In the genomic region with DNA sequence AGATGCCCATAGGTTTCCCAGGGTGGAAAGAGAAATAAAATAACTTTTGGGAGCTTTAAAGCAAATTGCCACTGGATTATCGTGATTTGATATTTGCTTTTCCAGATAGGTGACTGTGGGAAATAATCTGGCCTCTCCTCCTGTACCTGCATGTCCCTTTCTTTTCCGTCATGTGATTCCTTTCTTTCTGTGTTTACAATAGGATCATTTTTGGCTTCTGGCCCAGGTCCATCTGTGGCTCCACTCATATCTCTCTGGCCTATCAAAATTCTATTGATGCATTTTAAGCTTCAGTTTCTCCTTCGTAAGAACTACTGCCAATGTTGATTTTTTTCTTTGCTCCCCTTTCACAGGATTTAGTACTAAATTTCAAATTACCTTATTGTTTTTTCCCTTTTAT, we compare ENCODE assay signal across 17 cellular contexts.
DNase-seq lines count a peak whose midpoint lies in the region; ATAC-seq lines count a peak whose summit lies in the region.
"Had no signal": no experiment of that assay in that cellular context is flagged by ENCODE, and none has a peak within 500 bp of the region (broad histone marks: within the 10 kb centered on the region; RNA-seq: fewer than 3 reads in every experiment).

No MANE protein-coding gene starts in this region.

- no peaks in the 10 kb centered on the region for H3K27me3 Mint-ChIP-seq in immature natural killer cell (ENCODE audit: low read depth in 3 of 3)
- H3K27me3 Mint-ChIP-seq: T-helper 17 cell had no signal

- H3K9me3 Mint-ChIP-seq in activated naive CD4-positive, alpha-beta T cell treated with anti-CD3 and anti-CD28 coated beads, Interleukin-2, amount 50 U/mL, for 72 hours, result no peaks in the 10 kb centered on the region
- H3K9me3 Mint-ChIP-seq in immature natural killer cell, result peaks cover 0 to 26% (median 8%) of the 10 kb centered on the region in 6 donors

- peak; percentile 60 for ATAC-seq in left lobe of liver
- no peak for ATAC-seq in activated naive CD4-positive, alpha-beta T cell treated with anti-CD3 and anti-CD28 coated beads, Interleukin-2, amount 50 U/mL, for 72 hours
- no peak for ATAC-seq in HG02763 (IDR thresholded peaks at IDR 0.05; ENCODE audit: unreplicated experiment)
- ATAC-seq: T-helper 17 cell had no signal

- DNase-seq in DMS53 treated with DMSO at 0.1 percent for 48 hours (lab: John Stamatoyannopoulos, UW; ENCODE audit: unreplicated experiment) (peak; percentile 84), NCI-H1105 treated with DMSO at 0.1 percent for 48 hours (lab: John Stamatoyannopoulos, UW) (peak; percentile 90), NCI-H510A treated with DMSO at 0.1 percent for 48 hours (lab: John Stamatoyannopoulos, UW) (peak; percentile 81), left lobe of liver (ENCODE audit: low spot score) (no peak), immature natural killer cell (no peak), NCI-H526 treated with DMSO at 0.1 percent for 48 hours (lab: John Stamatoyannopoulos, UW) (no peak)
- DNase-seq in activated naive CD4-positive, alpha-beta T cell treated with anti-CD3 and anti-CD28 coated beads, Interleukin-2, amount 50 U/mL, for 72 hours (ENCODE audit: low spot score in 2 of 2), result no peak
- DNase-seq: activated CD4-positive, alpha-beta T cell treated with anti-CD3 and anti-CD28 coated beads for 4 hours; activated CD8-positive, alpha-beta memory T cell treated with anti-CD3 and anti-CD28 coated beads, Interleukin-2, amount 50 U/mL, for 48 hours; activated naive CD4-positive, alpha-beta T cell; cortex of kidney; DMS79; midbrain; NCI-H82; substantia nigra; T-helper 17 cell had no signal

- no peak overlapping the region for H3K4me3 Mint-ChIP-seq in immature natural killer cell
- H3K4me3 Mint-ChIP-seq: T-helper 17 cell had no signal

- H3K27ac Mint-ChIP-seq in activated naive CD4-positive, alpha-beta T cell treated with anti-CD3 and anti-CD28 coated beads, Interleukin-2, amount 50 U/mL, for 72 hours, result no peak overlapping the region
- no peak overlapping the region for H3K27ac Mint-ChIP-seq in immature natural killer cell
- H3K27ac Mint-ChIP-seq: T-helper 17 cell had no signal

- no peaks in the 10 kb centered on the region for H3K36me3 Mint-ChIP-seq in activated naive CD4-positive, alpha-beta T cell treated with anti-CD3 and anti-CD28 coated beads, Interleukin-2, amount 50 U/mL, for 72 hours
- H3K36me3 Mint-ChIP-seq in immature natural killer cell, result no peaks in the 10 kb centered on the region

- H3K4me1 Mint-ChIP-seq in immature natural killer cell, result no peaks in the 10 kb centered on the region
- H3K4me1 Mint-ChIP-seq: T-helper 17 cell had no signal

Comparison
In these comparisons a context has a peak if more than half of its experiments do, and no peak if none do; other contexts are left out.
1. DNase-seq: peak in DMS53 treated with DMSO at 0.1 percent for 48 hours (single experiment), NCI-H1105 treated with DMSO at 0.1 percent for 48 hours (single experiment) and NCI-H510A treated with DMSO at 0.1 percent for 48 hours (single experiment); none in left lobe of liver (single experiment), activated naive CD4-positive, alpha-beta T cell treated with anti-CD3 and anti-CD28 coated beads, Interleukin-2, amount 50 U/mL, for 72 hours (0 of 2), immature natural killer cell (0 of 3) and NCI-H526 treated with DMSO at 0.1 percent for 48 hours (single experiment).